8 cellular contexts compared by ENCODE assay signal in the genomic region with DNA sequence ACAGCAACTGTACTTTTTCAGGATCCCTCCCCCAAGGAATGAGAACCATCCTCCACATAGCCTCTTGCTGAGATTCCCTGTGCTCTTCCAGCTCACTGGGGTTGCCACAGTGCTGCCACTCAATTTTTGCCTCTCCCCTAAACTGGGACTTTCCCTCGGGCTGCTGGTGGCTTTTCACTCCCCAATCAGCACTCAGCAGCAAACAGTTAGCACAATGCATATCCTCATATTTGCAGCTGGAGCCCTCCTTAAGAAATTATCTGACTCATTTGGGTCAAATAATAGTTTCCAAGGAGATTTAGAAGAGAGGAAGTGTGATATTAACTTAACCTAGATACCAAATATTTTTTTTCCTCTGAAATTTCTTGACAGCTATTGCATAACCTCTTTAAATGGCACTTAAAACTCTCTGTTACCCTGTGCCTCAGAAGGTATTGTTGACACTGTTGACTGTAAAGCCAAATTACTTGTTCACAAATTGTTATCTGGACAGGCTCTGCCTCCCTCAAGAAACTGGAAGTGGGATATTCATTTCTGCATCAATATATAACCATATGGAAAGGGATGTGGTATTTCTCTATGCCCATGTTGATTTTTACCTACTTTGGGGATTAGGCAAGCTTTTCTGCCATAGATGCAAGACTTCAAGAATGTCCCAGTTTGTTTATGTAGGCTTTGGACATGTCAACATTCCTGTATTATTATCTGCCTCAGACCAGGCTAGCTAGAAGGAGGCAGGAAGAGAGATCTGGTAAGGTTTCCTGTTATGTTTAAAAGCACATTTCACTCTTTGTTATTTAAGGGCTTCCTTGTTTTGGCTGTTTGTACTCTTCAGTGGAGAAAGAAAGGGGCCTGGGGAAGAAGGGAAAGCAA. TPM values are rescaled to one million over a fixed set of nuclear protein-coding genes. Genes with fewer than 3 reads are reported as not detected.
DNase-seq lines count a peak whose midpoint lies in the region; ATAC-seq and TF ChIP-seq lines count a peak whose summit lies in the region.

No MANE protein-coding gene starts in this region.

- H3K4me3 ChIP-seq in adrenal gland = no peak overlapping the region
- no peak overlapping the region for H3K4me3 ChIP-seq in upper lobe of right lung
- H3K4me3 ChIP-seq in BE2C (ENCODE audit: low read depth, low read length) = no peak overlapping the region

- no peaks in the 10 kb centered on the region for H3K27me3 ChIP-seq in CD4-positive, alpha-beta T cell (ENCODE audit: control insufficient read depth, insufficient read depth, low read length)
- no peaks in the 10 kb centered on the region for H3K27me3 ChIP-seq in adrenal gland
- no peaks in the 10 kb centered on the region for H3K27me3 ChIP-seq in upper lobe of right lung
- no peaks in the 10 kb centered on the region for H3K27me3 ChIP-seq in BE2C

- H3K36me3 ChIP-seq in adrenal gland (replicated peaks in 1 of 2) (no peaks in the 10 kb centered on the region), upper lobe of right lung (peaks cover 8% of the 10 kb centered on the region), BE2C (peaks cover 35% of the 10 kb centered on the region)

- CTCF ChIA-PET in CD4-positive, alpha-beta T cell (lab: Charles Lee) = interaction anchor here (0.7 to 2.1 kb wide), 7 partner anchors 10 to 37 kb away, joined by 3 to 7 read pairs (median 3); no protein-coding TSS in a partner anchor

- H3K36me3 Mint-ChIP-seq in CD4-positive, alpha-beta T cell (ENCODE audit: low read depth) = no peaks in the 10 kb centered on the region

- H3K27ac ChIP-seq in CD4-positive, alpha-beta T cell (ENCODE audit: low read depth, low read length) = peak overlapping the region; percentile 43
- H3K27ac ChIP-seq in adrenal gland = peak overlapping the region in 3 of 5 donors; percentile 13 to 72 (median 35)
- peak overlapping the region; percentile 52 for H3K27ac ChIP-seq in upper lobe of right lung

- POLR2A ChIA-PET in CD4-positive, alpha-beta T cell (lab: Charles Lee) = interaction anchor here (1.2 to 6.0 kb wide), 5 partner anchors 13 to 58 kb away, joined by 3 to 53 read pairs (median 5); partner anchors contain the start of gene SEPTIN11

- H3K4me3 Mint-ChIP-seq in CD4-positive, alpha-beta T cell = peak overlapping the region; percentile 54

- no peaks in the 10 kb centered on the region for H3K27me3 Mint-ChIP-seq in CD4-positive, alpha-beta T cell

- in situ Hi-C loops in KBM-7 (cut with MboI; ENCODE audit: low pct_unique_long_range_greater_than_20kb, low sequenced_read_pairs) = no loop called here

- intact Hi-C loops in CD4-positive, alpha-beta T cell (cut with DNase I, micrococcal nuclease) = loop anchor here in 1 of 2 experiments (2.0 kb wide), 1 partner anchor 13 kb away; no protein-coding TSS in a partner anchor
- intact Hi-C loops in adrenal gland (cut with DNase I) (no loop called here), upper lobe of right lung (cut with DNase I) (no loop called here)

- TF ChIP-seq POLR2A in adrenal gland (IDR thresholded peaks at IDR 0.05) = no peak

- H3K9me3 Mint-ChIP-seq in CD4-positive, alpha-beta T cell = no peaks in the 10 kb centered on the region

- peak; percentile 91 for ATAC-seq in CD4-positive, alpha-beta T cell (ENCODE audit: poor library complexity)
- ATAC-seq in GM21447 (IDR thresholded peaks at IDR 0.05; ENCODE audit: unreplicated experiment) (peak; percentile 67), upper lobe of right lung (peak; percentile 88), HG02970 (IDR thresholded peaks at IDR 0.05; ENCODE audit: low FRiP score, unreplicated experiment) (no peak)

- TF ChIP-seq CTCF in CD4-positive, alpha-beta T cell (IDR thresholded peaks at IDR 0.05) = no peak
- no peak for TF ChIP-seq CTCF in adrenal gland (IDR thresholded peaks at IDR 0.05)
- no peak for TF ChIP-seq CTCF in upper lobe of right lung (IDR thresholded peaks at IDR 0.05)
- TF ChIP-seq CTCF in BE2C (IDR thresholded peaks at IDR 0.05; ENCODE audit: low read depth, low read length) = no peak

- H3K9me3 ChIP-seq in CD4-positive, alpha-beta T cell (ENCODE audit: control insufficient read depth, low read length) = no peaks in the 10 kb centered on the region
- H3K9me3 ChIP-seq in adrenal gland (replicated peaks in 1 of 3) (no peaks in the 10 kb centered on the region), upper lobe of right lung (no peaks in the 10 kb centered on the region), BE2C (no peaks in the 10 kb centered on the region)

- H3K4me1 Mint-ChIP-seq in CD4-positive, alpha-beta T cell (ENCODE audit: low read depth) = peaks cover 84% of the 10 kb centered on the region

- WGBS in adrenal gland, 4 donors = 10 to 35% (median 26%) methylated on average over 1 of the region's 1 CpG

- H3K4me1 ChIP-seq in adrenal gland (replicated peaks in 1 of 2) (peaks cover 20 to 34% of the 10 kb centered on the region in 2 donors), upper lobe of right lung (peaks cover 30% of the 10 kb centered on the region), BE2C (no peaks in the 10 kb centered on the region; the same call in 1 of the 2 replicates)

- peak in 1 of 10 experiments; percentile 22 for DNase-seq in CD4-positive, alpha-beta T cell
- peak; percentile 19 for DNase-seq in KBM-7
- peak in 1 of 7 donors; percentile 13 for DNase-seq in adrenal gland
- DNase-seq in iris pigment epithelial cell (ENCODE audit: low read depth) = peak; percentile 95
- no peak for DNase-seq in upper lobe of right lung
- no peak for DNase-seq in BE2C

- H3K27ac Mint-ChIP-seq in CD4-positive, alpha-beta T cell = peak overlapping the region; percentile 42

RNA-seq across cellular contexts. Expression of gene SEPTIN11, which starts 58.0 kb away (rescaled TPM):
- total RNA-seq in CD4-positive, alpha-beta T cell = 1 to 10 TPM; 8.1 to 9.4 TPM
- total RNA-seq in adrenal gland (10 to 100 TPM; 24.0 to 49.1 (median 32.4) TPM), upper lobe of right lung (112 TPM)
- polyA plus RNA-seq in adrenal gland = 10 to 100 TPM; 12.5 to 31.5 (median 30.7) TPM
- 33.9 TPM for polyA plus RNA-seq in BE2C (2012; ENCODE audit: insufficient read depth, insufficient read length, low read depth)

Comparison
In these comparisons a context has a peak if more than half of its experiments do, and no peak if none do; other contexts are left out.
1. DNase-seq: peak in KBM-7 (single experiment) and iris pigment epithelial cell (single experiment); none in upper lobe of right lung (single experiment) and BE2C (single experiment).
2. Peak in every context shown above with its lines, with median percentiles within 50 percentile points of each other: H3K27ac ChIP-seq.